ENCODE assay signal across 11 cellular contexts in genomic region chr1:1419363-1419811, GRCh38. TPM values are rescaled to one million over a fixed set of nuclear protein-coding genes. Genes with fewer than 3 reads are reported as not detected.
A peak's percentile ranks its signal among the peaks of the same experiment; 100 is the strongest.
DNase-seq lines count a peak whose midpoint lies in the region; ATAC-seq, FAIRE-seq and TF ChIP-seq lines count a peak whose summit lies in the region.
"Had no signal": no experiment of that assay in that cellular context is flagged by ENCODE, and none has a peak within 500 bp of the region (broad histone marks: within the 10 kb centered on the region; RNA-seq: fewer than 3 reads in every experiment).

No MANE protein-coding gene starts in this region.

- H3K9me3 Mint-ChIP-seq in activated T-cell treated with anti-CD3 and anti-CD28 coated beads, Interleukin-2, amount 50 U/mL, for 4 hours, result no peaks in the 10 kb centered on the region
- H3K9me3 Mint-ChIP-seq: neural crest cell had no signal

- ATAC-seq in gastrocnemius medialis, result no peak
- ATAC-seq in activated T-cell treated with anti-CD3 and anti-CD28 coated beads, Interleukin-2, amount 50 U/mL, for 4 hours, result no peak

- in situ Hi-C loops in gastrocnemius medialis (cut with MboI; ENCODE audit: low sequenced_read_pairs in 4 of 4), result no loop called here

- no peaks in the 10 kb centered on the region for H3K9me3 ChIP-seq in gastrocnemius medialis

- peaks cover 16% of the 10 kb centered on the region for H3K27me3 Mint-ChIP-seq in activated T-cell treated with anti-CD3 and anti-CD28 coated beads, Interleukin-2, amount 50 U/mL, for 4 hours (ENCODE audit: low read depth)

- DNase-seq in GM10248 (ENCODE audit: extremely low spot score), result peak; percentile 19
- no peak for DNase-seq in bronchial epithelial cell (ENCODE audit: low read depth)
- peak; percentile 4 for DNase-seq in iPS-NIHi11 (ENCODE audit: low spot score)
- no peak for DNase-seq in gastrocnemius medialis
- no peak for DNase-seq in NCI-H1417 (lab: John Stamatoyannopoulos, UW)
- DNase-seq in activated CD4-positive, alpha-beta T cell treated with anti-CD3 and anti-CD28 coated beads for 4 hours, result no peak
- DNase-seq in H54 (ENCODE audit: insufficient read length, low spot score), result no peak
- DNase-seq in activated T-cell treated with anti-CD3 and anti-CD28 coated beads, Interleukin-2, amount 50 U/mL, for 4 hours, result no peak
- DNase-seq: stimulated activated CD4-positive, alpha-beta T cell treated with anti-CD3 and anti-CD28 coated beads, Interleukin-2, amount 100 ng/mL, for 48 hours had no signal

- no peak overlapping the region for H3K4me3 Mint-ChIP-seq in activated T-cell treated with anti-CD3 and anti-CD28 coated beads, Interleukin-2, amount 50 U/mL, for 4 hours
- H3K4me3 Mint-ChIP-seq: neural crest cell had no signal

- peak overlapping the region in 3 of 4 donors; percentile 40 to 54 (median 50) for H3K27ac ChIP-seq in gastrocnemius medialis

- intact Hi-C loops in gastrocnemius medialis (cut with DNase I; ENCODE audit: low total_unique reads), result no loop called here

- H3K27me3 ChIP-seq in bronchial epithelial cell (ENCODE audit: control insufficient read depth, insufficient read depth, low read length) (no peaks in the 10 kb centered on the region), gastrocnemius medialis (no peaks in the 10 kb centered on the region)

- H3K36me3 Mint-ChIP-seq in activated T-cell treated with anti-CD3 and anti-CD28 coated beads, Interleukin-2, amount 50 U/mL, for 4 hours (ENCODE audit: insufficient read depth), result no peaks in the 10 kb centered on the region

- no peak for TF ChIP-seq CTCF in GM10248 (IDR thresholded peaks at IDR 0.05; ENCODE audit: control extremely low read depth, extremely low read depth, low read depth, missing control alignments)
- no peak for TF ChIP-seq CTCF in bronchial epithelial cell (IDR thresholded peaks at IDR 0.05; ENCODE audit: insufficient read depth, low read length, severe bottlenecking)
- no peak for TF ChIP-seq CTCF in gastrocnemius medialis (IDR thresholded peaks at IDR 0.05 in 4 of 5, conservative IDR thresholded peaks at IDR 0.05 in 1 of 5)

- H3K4me3 ChIP-seq in bronchial epithelial cell (ENCODE audit: low read depth, low read length), result peak overlapping the region; percentile 39
- peak overlapping the region; percentile 36 to 47 (median 45) for H3K4me3 ChIP-seq in gastrocnemius medialis

- TF ChIP-seq POLR2A in gastrocnemius medialis (IDR thresholded peaks at IDR 0.05), result no peak
- no peak for TF ChIP-seq POLR2A in H54 (IDR thresholded peaks at IDR 0.05; ENCODE audit: low read depth, low read length)

- peaks cover 1% of the 10 kb centered on the region for H3K4me1 Mint-ChIP-seq in activated T-cell treated with anti-CD3 and anti-CD28 coated beads, Interleukin-2, amount 50 U/mL, for 4 hours (ENCODE audit: low read depth)

- H3K4me1 ChIP-seq in gastrocnemius medialis, result peaks cover 0 to 3% of the 10 kb centered on the region in 2 donors

- CTCF ChIA-PET in GM10248 (lab: Yijun Ruan, JAX), result no interaction called here

- FAIRE-seq in bronchial epithelial cell (lab: Jason Lieb, UNC) (no peak), H54 (lab: Jason Lieb, UNC) (no peak)
- FAIRE-seq: RCC 7860 had no signal

- POLR2A ChIA-PET in GM10248 (lab: Yijun Ruan, JAX), result interaction anchor here (0.7 kb wide), 1 partner anchor 196 kb away, joined by 3 read pairs; the partner anchor contains the start of gene MIB2

- H3K36me3 ChIP-seq in bronchial epithelial cell (ENCODE audit: control insufficient read depth, insufficient read depth, low read length), result no peaks in the 10 kb centered on the region
- H3K36me3 ChIP-seq in gastrocnemius medialis, result no peaks in the 10 kb centered on the region

RNA-seq across cellular contexts. Expression of gene ANKRD65, which starts 1.7 kb away (rescaled TPM):
- 5.3 and 7.9 TPM in 2 replicates for total RNA-seq in bronchial epithelial cell
- 1 to 10 TPM in 3 of 4 donors, under 1 TPM in 1; 0.16 to 1.8 (median 1.3) TPM for total RNA-seq in gastrocnemius medialis
- total RNA-seq in activated T-cell treated with anti-CD3 and anti-CD28 coated beads, Interleukin-2, amount 50 U/mL, for 4 hours, result under 1 TPM in 1 of 3 donors, not detected in 2; 0.15 TPM

RNA-seq across cellular contexts. Expression of gene MRPL20, which starts 12.3 kb away (rescaled TPM):
- total RNA-seq in bronchial epithelial cell (46.3 and 50.4 TPM in 2 replicates), gastrocnemius medialis (100 to 1,000 TPM; 167 to 260 (median 203) TPM)
- total RNA-seq in activated T-cell treated with anti-CD3 and anti-CD28 coated beads, Interleukin-2, amount 50 U/mL, for 4 hours, result 100 to 1,000 TPM; 254 to 300 (median 271) TPM

RNA-seq across cellular contexts. Expression of gene VWA1, which starts 16.1 kb away (rescaled TPM):
- total RNA-seq in bronchial epithelial cell (5.0 and 7.9 TPM in 2 replicates), gastrocnemius medialis (1 to 10 TPM; 2.1 to 8.3 (median 6.0) TPM)
- under 1 TPM; 0.18 to 0.58 (median 0.19) TPM for total RNA-seq in activated T-cell treated with anti-CD3 and anti-CD28 coated beads, Interleukin-2, amount 50 U/mL, for 4 hours

RNA-seq across cellular contexts. Expression of gene CCNL2, which starts 20.3 kb away (rescaled TPM):
- total RNA-seq in bronchial epithelial cell (119 and 134 TPM in 2 replicates), gastrocnemius medialis (10 to 100 TPM; 35.0 to 91.1 (median 43.7) TPM)
- 100 to 1,000 TPM; 112 to 127 (median 118) TPM for total RNA-seq in activated T-cell treated with anti-CD3 and anti-CD28 coated beads, Interleukin-2, amount 50 U/mL, for 4 hours

RNA-seq across cellular contexts. Expression of gene ATAD3C, which starts 30.1 kb away (rescaled TPM):
- 0.26 and 0.77 TPM in 2 replicates for total RNA-seq in bronchial epithelial cell
- under 1 TPM in 1 of 4 donors, not detected in 3; 0.07 TPM for total RNA-seq in gastrocnemius medialis
- total RNA-seq in activated T-cell treated with anti-CD3 and anti-CD28 coated beads, Interleukin-2, amount 50 U/mL, for 4 hours, result 1 to 10 TPM in 1 of 3 donors, under 1 TPM in 2; 0.33 to 1.1 (median 0.74) TPM

Comparison
In these comparisons a context has a peak if more than half of its experiments do, and no peak if none do; other contexts are left out.
1. DNase-seq: peak in GM10248 (single experiment) and iPS-NIHi11 (single experiment); none in bronchial epithelial cell (single experiment), gastrocnemius medialis (0 of 2), NCI-H1417 (0 of 3), activated CD4-positive, alpha-beta T cell treated with anti-CD3 and anti-CD28 coated beads for 4 hours (0 of 2), H54 (single experiment) and activated T-cell treated with anti-CD3 and anti-CD28 coated beads, Interleukin-2, amount 50 U/mL, for 4 hours (single experiment).